Comparison of ENCODE assay signal across 11 cellular contexts in genomic region chr12:113271466-113271852, GRCh38. TPM values are rescaled to one million over a fixed set of nuclear protein-coding genes. Genes with fewer than 3 reads are reported as not detected.
DNase-seq lines count a peak whose midpoint lies in the region; TF ChIP-seq lines count a peak whose summit lies in the region.
"Had no signal": no experiment of that assay in that cellular context is flagged by ENCODE, and none has a peak within 500 bp of the region (broad histone marks: within the 10 kb centered on the region; RNA-seq: fewer than 3 reads in every experiment).

No MANE protein-coding gene starts in this region.

- no peaks in the 10 kb centered on the region for H3K9me3 Mint-ChIP-seq in dendritic cell treated with granulocyte-macrophage colony-stimulating factor and Interleukin-4, amounts not matched to agents 40 ng/mL and 50 ng/mL, for 4 days
- no peaks in the 10 kb centered on the region for H3K9me3 Mint-ChIP-seq in nephron
- H3K9me3 Mint-ChIP-seq in activated T-cell treated with anti-CD3 and anti-CD28 coated beads, Interleukin-2, amount 50 U/mL, for 24 hours, result no peaks in the 10 kb centered on the region

- no peak for TF ChIP-seq POLR2A in tibial nerve (IDR thresholded peaks at IDR 0.05)

- no peaks in the 10 kb centered on the region for H3K27me3 ChIP-seq in tibial nerve
- H3K27me3 ChIP-seq in H7 (ENCODE audit: control insufficient read depth, insufficient read depth, low read length), result no peaks in the 10 kb centered on the region

- peak overlapping the region; percentile 91 for H3K27ac Mint-ChIP-seq in dendritic cell treated with granulocyte-macrophage colony-stimulating factor and Interleukin-4, amounts not matched to agents 40 ng/mL and 50 ng/mL, for 4 days
- peak overlapping the region; percentile 42 to 70 (median 48) for H3K27ac Mint-ChIP-seq in nephron
- H3K27ac Mint-ChIP-seq in activated T-cell treated with anti-CD3 and anti-CD28 coated beads, Interleukin-2, amount 50 U/mL, for 24 hours, result no peak overlapping the region
- H3K27ac Mint-ChIP-seq: activated naive CD8-positive, alpha-beta T cell had no signal

- TF ChIP-seq EP300 in tibial nerve (IDR thresholded peaks at IDR 0.05), result no peak

- H3K4me3 Mint-ChIP-seq in dendritic cell treated with granulocyte-macrophage colony-stimulating factor and Interleukin-4, amounts not matched to agents 40 ng/mL and 50 ng/mL, for 4 days, result peak overlapping the region; percentile 58
- no peak overlapping the region for H3K4me3 Mint-ChIP-seq in nephron
- no peak overlapping the region for H3K4me3 Mint-ChIP-seq in activated T-cell treated with anti-CD3 and anti-CD28 coated beads, Interleukin-2, amount 50 U/mL, for 24 hours
- H3K4me3 Mint-ChIP-seq: activated naive CD8-positive, alpha-beta T cell had no signal

- H3K9me3 ChIP-seq in tibial nerve, result no peaks in the 10 kb centered on the region

- peaks cover 0 to 38% (median 17%) of the 10 kb centered on the region in 4 donors for H3K4me1 ChIP-seq in tibial nerve

- TF ChIP-seq CTCF in nephron (IDR thresholded peaks at IDR 0.05; ENCODE audit: unreplicated experiment in 3 of 3) (no peak), tibial nerve (IDR thresholded peaks at IDR 0.05) (no peak)

- peak overlapping the region; percentile 76 to 94 (median 84) for H3K27ac ChIP-seq in tibial nerve
- H3K27ac ChIP-seq: 22Rv1, KMS-11 had no signal

- peak; percentile 3 for DNase-seq in NCI-H526 treated with DMSO at 0.1 percent for 48 hours (lab: John Stamatoyannopoulos, UW)
- DNase-seq in NCI-H526 (lab: John Stamatoyannopoulos, UW), result no peak
- no peak for DNase-seq in tibial nerve (ENCODE audit: low spot score in 2 of 2)
- DNase-seq in stimulated activated naive CD4-positive, alpha-beta T cell treated with Interleukin-2 at 50 U/mL for 16 hours (lab: John Stamatoyannopoulos, UW), result no peak
- DNase-seq in activated T-cell treated with anti-CD3 and anti-CD28 coated beads, Interleukin-2, amount 50 U/mL, for 24 hours, result no peak
- DNase-seq in H7, result no peak

- intact Hi-C loops in dendritic cell treated with granulocyte-macrophage colony-stimulating factor and Interleukin-4, amounts not matched to agents 40 ng/mL and 50 ng/mL, for 4 days (cut with micrococcal nuclease), result loop anchor here (5.0 kb wide), 1 partner anchor 74 kb away; no protein-coding TSS in a partner anchor

- H3K27me3 Mint-ChIP-seq in dendritic cell treated with granulocyte-macrophage colony-stimulating factor and Interleukin-4, amounts not matched to agents 40 ng/mL and 50 ng/mL, for 4 days, result no peaks in the 10 kb centered on the region
- H3K27me3 Mint-ChIP-seq in nephron (ENCODE audit: low read depth), result no peaks in the 10 kb centered on the region
- no peaks in the 10 kb centered on the region for H3K27me3 Mint-ChIP-seq in activated T-cell treated with anti-CD3 and anti-CD28 coated beads, Interleukin-2, amount 50 U/mL, for 24 hours
- H3K27me3 Mint-ChIP-seq: activated naive CD8-positive, alpha-beta T cell had no signal

- peaks cover 97% of the 10 kb centered on the region for H3K36me3 Mint-ChIP-seq in dendritic cell treated with granulocyte-macrophage colony-stimulating factor and Interleukin-4, amounts not matched to agents 40 ng/mL and 50 ng/mL, for 4 days (ENCODE audit: low read depth)
- peaks cover 15% of the 10 kb centered on the region for H3K36me3 Mint-ChIP-seq in nephron (ENCODE audit: low read depth)
- peaks cover 79% of the 10 kb centered on the region for H3K36me3 Mint-ChIP-seq in activated T-cell treated with anti-CD3 and anti-CD28 coated beads, Interleukin-2, amount 50 U/mL, for 24 hours (ENCODE audit: low read depth)

- H3K36me3 ChIP-seq in tibial nerve (peaks cover 6 to 78% (median 7%) of the 10 kb centered on the region in 3 donors), H7 (replicated peaks; ENCODE audit: control insufficient read depth, insufficient read depth, low read length) (peaks cover 8% of the 10 kb centered on the region)

- WGBS in tibial nerve, 2 donors, result 71 to 76% methylated on average over 10 of the region's 10 CpGs

- H3K4me1 Mint-ChIP-seq in dendritic cell treated with granulocyte-macrophage colony-stimulating factor and Interleukin-4, amounts not matched to agents 40 ng/mL and 50 ng/mL, for 4 days (ENCODE audit: low read depth), result peaks cover 68% of the 10 kb centered on the region
- H3K4me1 Mint-ChIP-seq in nephron, result peaks cover 18% of the 10 kb centered on the region
- peaks cover 15% of the 10 kb centered on the region for H3K4me1 Mint-ChIP-seq in activated T-cell treated with anti-CD3 and anti-CD28 coated beads, Interleukin-2, amount 50 U/mL, for 24 hours (ENCODE audit: low read depth)

- H3K4me3 ChIP-seq in tibial nerve, result peak overlapping the region in 1 of 4 donors; percentile 22
- no peak overlapping the region for H3K4me3 ChIP-seq in H7 (ENCODE audit: insufficient read depth, low read depth, low read length)

RNA-seq across cellular contexts. Expression of gene TPCN1, which starts 50.2 kb away (rescaled TPM):
- 10 to 100 TPM; 62.7 to 77.6 (median 69.8) TPM for total RNA-seq in tibial nerve
- total RNA-seq in H7 (2014; rRNA removed; shearing (Covaris generic)), result 19.2 and 20.7 TPM in 2 replicates
